Comparison of ENCODE assay signal across 1 cellular context in the genomic region with DNA sequence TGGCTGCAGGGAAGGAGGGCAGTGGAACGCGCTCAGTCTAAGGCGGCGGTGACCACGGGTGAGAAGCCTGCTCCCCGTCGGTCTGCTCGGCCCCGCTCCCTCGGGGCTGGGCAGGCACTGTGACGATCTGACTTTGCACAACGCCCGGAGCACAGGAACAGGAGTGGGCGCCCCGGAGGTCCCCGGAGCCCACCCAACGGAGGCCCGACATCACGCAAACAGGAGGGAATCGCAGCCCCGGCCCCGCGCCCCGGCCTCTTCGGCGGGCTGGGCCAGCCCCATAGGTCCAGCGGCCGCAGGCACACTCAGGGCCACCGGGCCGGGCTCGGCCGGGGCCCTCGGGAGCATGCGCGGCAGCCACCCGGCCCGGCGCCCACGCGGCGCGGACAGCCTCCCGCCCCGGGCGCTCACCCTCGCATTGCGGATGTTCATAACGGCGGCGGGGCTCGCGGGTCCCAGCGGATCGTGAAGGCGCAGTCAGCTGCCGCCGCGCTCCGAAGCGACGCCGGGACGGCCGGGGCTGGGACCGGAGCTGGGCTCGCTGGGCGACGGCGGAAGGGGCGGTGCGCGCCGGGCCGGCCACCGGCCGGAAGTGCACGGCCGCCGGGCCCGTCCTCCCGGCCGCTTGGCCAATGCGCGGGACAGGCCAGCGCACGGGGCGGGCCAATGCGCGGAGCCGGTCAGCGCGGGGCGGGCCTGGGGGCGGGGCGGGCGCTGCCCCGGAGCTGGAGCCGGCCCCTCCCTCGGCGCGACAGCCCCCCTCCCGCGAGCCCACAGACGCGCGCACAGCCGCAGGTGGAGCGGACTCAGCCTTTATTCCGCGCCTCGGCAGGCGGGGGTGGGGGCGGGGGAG.
TF ChIP-seq lines count a peak whose summit lies in the region.

NAA10 (minus strand) TSS at position 565 of the 853 bp plus-strand sequence; CDS start at position 432, 133 bp downstream.

TF ChIP-seq in GM23338, 12 proteins besides CTCF, POLR2A, EP300 and RAD21 (continued from another document):
- TF ChIP-seq, protein P1, sequence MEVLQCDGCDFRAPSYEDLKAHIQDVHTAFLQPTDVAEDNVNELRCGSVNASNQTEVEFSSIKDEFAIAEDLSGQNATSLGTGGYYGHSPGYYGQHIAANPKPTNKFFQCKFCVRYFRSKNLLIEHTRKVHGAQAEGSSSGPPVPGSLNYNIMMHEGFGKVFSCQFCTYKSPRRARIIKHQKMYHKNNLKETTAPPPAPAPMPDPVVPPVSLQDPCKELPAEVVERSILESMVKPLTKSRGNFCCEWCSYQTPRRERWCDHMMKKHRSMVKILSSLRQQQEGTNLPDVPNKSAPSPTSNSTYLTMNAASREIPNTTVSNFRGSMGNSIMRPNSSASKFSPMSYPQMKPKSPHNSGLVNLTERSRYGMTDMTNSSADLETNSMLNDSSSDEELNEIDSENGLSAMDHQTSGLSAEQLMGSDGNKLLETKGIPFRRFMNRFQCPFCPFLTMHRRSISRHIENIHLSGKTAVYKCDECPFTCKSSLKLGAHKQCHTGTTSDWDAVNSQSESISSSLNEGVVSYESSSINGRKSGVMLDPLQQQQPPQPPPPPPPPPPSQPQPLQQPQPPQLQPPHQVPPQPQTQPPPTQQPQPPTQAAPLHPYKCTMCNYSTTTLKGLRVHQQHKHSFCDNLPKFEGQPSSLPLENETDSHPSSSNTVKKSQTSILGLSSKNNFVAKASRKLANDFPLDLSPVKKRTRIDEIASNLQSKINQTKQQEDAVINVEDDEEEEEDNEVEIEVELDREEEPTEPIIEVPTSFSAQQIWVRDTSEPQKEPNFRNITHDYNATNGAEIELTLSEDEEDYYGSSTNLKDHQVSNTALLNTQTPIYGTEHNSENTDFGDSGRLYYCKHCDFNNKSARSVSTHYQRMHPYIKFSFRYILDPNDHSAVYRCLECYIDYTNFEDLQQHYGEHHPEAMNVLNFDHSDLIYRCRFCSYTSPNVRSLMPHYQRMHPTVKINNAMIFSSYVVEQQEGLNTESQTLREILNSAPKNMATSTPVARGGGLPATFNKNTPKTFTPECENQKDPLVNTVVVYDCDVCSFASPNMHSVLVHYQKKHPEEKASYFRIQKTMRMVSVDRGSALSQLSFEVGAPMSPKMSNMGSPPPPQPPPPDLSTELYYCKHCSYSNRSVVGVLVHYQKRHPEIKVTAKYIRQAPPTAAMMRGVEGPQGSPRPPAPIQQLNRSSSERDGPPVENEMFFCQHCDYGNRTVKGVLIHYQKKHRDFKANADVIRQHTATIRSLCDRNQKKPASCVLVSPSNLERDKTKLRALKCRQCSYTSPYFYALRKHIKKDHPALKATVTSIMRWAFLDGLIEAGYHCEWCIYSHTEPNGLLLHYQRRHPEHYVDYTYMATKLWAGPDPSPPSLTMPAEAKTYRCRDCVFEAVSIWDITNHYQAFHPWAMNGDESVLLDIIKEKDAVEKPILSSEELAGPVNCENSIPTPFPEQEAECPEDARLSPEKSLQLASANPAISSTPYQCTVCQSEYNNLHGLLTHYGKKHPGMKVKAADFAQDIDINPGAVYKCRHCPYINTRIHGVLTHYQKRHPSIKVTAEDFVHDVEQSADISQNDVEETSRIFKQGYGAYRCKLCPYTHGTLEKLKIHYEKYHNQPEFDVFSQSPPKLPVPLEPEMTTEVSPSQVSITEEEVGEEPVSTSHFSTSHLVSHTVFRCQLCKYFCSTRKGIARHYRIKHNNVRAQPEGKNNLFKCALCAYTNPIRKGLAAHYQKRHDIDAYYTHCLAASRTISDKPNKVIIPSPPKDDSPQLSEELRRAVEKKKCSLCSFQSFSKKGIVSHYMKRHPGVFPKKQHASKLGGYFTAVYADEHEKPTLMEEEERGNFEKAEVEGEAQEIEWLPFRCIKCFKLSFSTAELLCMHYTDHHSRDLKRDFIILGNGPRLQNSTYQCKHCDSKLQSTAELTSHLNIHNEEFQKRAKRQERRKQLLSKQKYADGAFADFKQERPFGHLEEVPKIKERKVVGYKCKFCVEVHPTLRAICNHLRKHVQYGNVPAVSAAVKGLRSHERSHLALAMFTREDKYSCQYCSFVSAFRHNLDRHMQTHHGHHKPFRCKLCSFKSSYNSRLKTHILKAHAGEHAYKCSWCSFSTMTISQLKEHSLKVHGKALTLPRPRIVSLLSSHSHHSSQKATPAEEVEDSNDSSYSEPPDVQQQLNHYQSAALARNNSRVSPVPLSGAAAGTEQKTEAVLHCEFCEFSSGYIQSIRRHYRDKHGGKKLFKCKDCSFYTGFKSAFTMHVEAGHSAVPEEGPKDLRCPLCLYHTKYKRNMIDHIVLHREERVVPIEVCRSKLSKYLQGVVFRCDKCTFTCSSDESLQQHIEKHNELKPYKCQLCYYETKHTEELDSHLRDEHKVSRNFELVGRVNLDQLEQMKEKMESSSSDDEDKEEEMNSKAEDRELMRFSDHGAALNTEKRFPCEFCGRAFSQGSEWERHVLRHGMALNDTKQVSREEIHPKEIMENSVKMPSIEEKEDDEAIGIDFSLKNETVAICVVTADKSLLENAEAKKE (CRISPR knock-in tag; IDR thresholded peaks at IDR 0.05) = no peak
- no peak for TF ChIP-seq ZNF114 (CRISPR knock-in tag; IDR thresholded peaks at IDR 0.05)
